ENCODE assay signal across 33 cellular contexts in genomic region chr4:21835712-21836111, GRCh38.
"Had no signal": no experiment of that assay in that cellular context is flagged by ENCODE, and none has a peak within 500 bp of the region (broad histone marks: within the 10 kb centered on the region; RNA-seq: fewer than 3 reads in every experiment).

No MANE protein-coding gene starts in this region.

- H3K4me1 Mint-ChIP-seq: activated B cell treated with CpG ODN at 0.5 μM for 24 hours; activated CD8-positive, alpha-beta memory T cell treated with anti-CD3 and anti-CD28 coated beads, Interleukin-2, amount 10 ng/mL, durations not matched to agents 7 days and 5 days; activated naive CD4-positive, alpha-beta T cell treated with anti-CD3 and anti-CD28 coated beads, Interleukin-2, amount 50 U/mL, for 24 hours; activated naive CD8-positive, alpha-beta T cell treated with anti-CD3 and anti-CD28 coated beads for 36 hours; activated naive CD8-positive, alpha-beta T cell treated with anti-CD3 and anti-CD28 coated beads, Interleukin-2, amount 50 U/mL, for 24 hours; brain; T-helper 17 cell had no signal

- H3K4me1 ChIP-seq: ascending aorta, breast epithelium had no signal

- H3K36me3 Mint-ChIP-seq: activated CD4-positive, alpha-beta memory T cell treated with anti-CD3 and anti-CD28 coated beads for 36 hours; activated CD8-positive, alpha-beta memory T cell treated with anti-CD3 and anti-CD28 coated beads, Interleukin-2, amount 10 ng/mL, durations not matched to agents 7 days and 5 days; activated naive CD4-positive, alpha-beta T cell treated with anti-CD3 and anti-CD28 coated beads, Interleukin-2, amount 50 U/mL, for 24 hours; activated naive CD8-positive, alpha-beta T cell treated with anti-CD3 and anti-CD28 coated beads for 36 hours; brain had no signal

- H3K27me3 ChIP-seq: ascending aorta, breast epithelium, cardiac muscle cell had no signal

- H3K27me3 Mint-ChIP-seq: activated B cell treated with CpG ODN at 0.5 μM for 24 hours; activated CD4-positive, alpha-beta memory T cell treated with anti-CD3 and anti-CD28 coated beads for 36 hours; activated CD8-positive, alpha-beta memory T cell treated with anti-CD3 and anti-CD28 coated beads, Interleukin-2, amount 10 ng/mL, durations not matched to agents 7 days and 5 days; activated naive CD4-positive, alpha-beta T cell treated with anti-CD3 and anti-CD28 coated beads, Interleukin-2, amount 50 U/mL, for 24 hours; activated naive CD8-positive, alpha-beta T cell treated with anti-CD3 and anti-CD28 coated beads for 36 hours; activated naive CD8-positive, alpha-beta T cell treated with anti-CD3 and anti-CD28 coated beads, Interleukin-2, amount 50 U/mL, for 24 hours; brain; dendritic cell treated with granulocyte-macrophage colony-stimulating factor and Interleukin-4, amounts not matched to agents 40 ng/mL and 50 ng/mL, for 4 days; T-helper 17 cell had no signal

- H3K4me3 Mint-ChIP-seq: activated B cell treated with CpG ODN at 0.5 μM for 24 hours; activated CD4-positive, alpha-beta memory T cell treated with anti-CD3 and anti-CD28 coated beads for 36 hours; activated CD8-positive, alpha-beta memory T cell treated with anti-CD3 and anti-CD28 coated beads, Interleukin-2, amount 10 ng/mL, durations not matched to agents 7 days and 5 days; activated CD8-positive, alpha-beta T cell treated with anti-CD3 and anti-CD28 coated beads, Interleukin-2, amount 10 ng/mL, durations not matched to agents 7 days and 5 days; activated naive CD4-positive, alpha-beta T cell treated with anti-CD3 and anti-CD28 coated beads for 36 hours; activated naive CD4-positive, alpha-beta T cell treated with anti-CD3 and anti-CD28 coated beads, Interleukin-2, amount 50 U/mL, for 24 hours; activated naive CD8-positive, alpha-beta T cell treated with anti-CD3 and anti-CD28 coated beads for 36 hours; activated naive CD8-positive, alpha-beta T cell treated with anti-CD3 and anti-CD28 coated beads, Interleukin-2, amount 50 U/mL, for 24 hours; activated T-helper 1 cell treated with anti-CD3 and anti-CD28 coated beads, Interleukin-12 subunit alpha, Interleukin-12 subunit beta, Interleukin-2, Interleukin-4 antibody, amounts not matched to agents 30 ng/mL and 10 ng/mL and 1 ng/mL, durations not matched to agents 14 hours and 24 hours and 36 hours; brain; dendritic cell treated with granulocyte-macrophage colony-stimulating factor and Interleukin-4, amounts not matched to agents 40 ng/mL and 50 ng/mL, for 4 days; T-helper 17 cell; T-helper 2 cell treated with Interferon-gamma antibody and Interleukin-4, amounts not matched to agents 5 μg/mL and 100 μg/mL, for 36 hours had no signal

- H3K4me3 ChIP-seq: ascending aorta, breast epithelium, cardiac muscle cell, coronary artery had no signal

- ATAC-seq: activated CD4-positive, CD25-positive, alpha-beta regulatory T cell treated with anti-CD3 and anti-CD28 coated beads, Interleukin-2, amount 50 U/mL, for 24 hours; activated CD8-positive, alpha-beta memory T cell treated with anti-CD3 and anti-CD28 coated beads, Interleukin-2, amount 10 ng/mL, durations not matched to agents 7 days and 5 days; activated CD8-positive, alpha-beta T cell treated with anti-CD3 and anti-CD28 coated beads, Interleukin-2, amount 10 ng/mL, durations not matched to agents 7 days and 5 days; activated naive CD8-positive, alpha-beta T cell treated with anti-CD3 and anti-CD28 coated beads, Interleukin-2, amount 50 U/mL, for 24 hours; esophagus mucosa; T-helper 17 cell had no signal

- H3K27ac Mint-ChIP-seq: activated B cell treated with CpG ODN at 0.5 μM for 24 hours; activated CD4-positive, alpha-beta memory T cell treated with anti-CD3 and anti-CD28 coated beads for 36 hours; activated CD8-positive, alpha-beta memory T cell treated with anti-CD3 and anti-CD28 coated beads, Interleukin-2, amount 10 ng/mL, durations not matched to agents 7 days and 5 days; activated CD8-positive, alpha-beta T cell treated with anti-CD3 and anti-CD28 coated beads, Interleukin-2, amount 10 ng/mL, durations not matched to agents 7 days and 5 days; activated naive CD4-positive, alpha-beta T cell treated with anti-CD3 and anti-CD28 coated beads for 36 hours; activated naive CD4-positive, alpha-beta T cell treated with anti-CD3 and anti-CD28 coated beads, Interleukin-2, amount 50 U/mL, for 24 hours; activated naive CD8-positive, alpha-beta T cell treated with anti-CD3 and anti-CD28 coated beads for 36 hours; activated naive CD8-positive, alpha-beta T cell treated with anti-CD3 and anti-CD28 coated beads, Interleukin-2, amount 50 U/mL, for 24 hours; activated T-helper 1 cell treated with anti-CD3 and anti-CD28 coated beads, Interleukin-12 subunit alpha, Interleukin-12 subunit beta, Interleukin-2, Interleukin-4 antibody, amounts not matched to agents 30 ng/mL and 10 ng/mL and 1 ng/mL, durations not matched to agents 14 hours and 24 hours and 36 hours; activated T-helper 2 cell treated with anti-CD3 and anti-CD28 coated beads, Interferon-gamma antibody, Interleukin-2, Interleukin-4, amounts not matched to agents 10 μg/mL and 5 μg/mL and 100 μg/mL, durations not matched to agents 14 hours and 24 hours and 36 hours; brain; dendritic cell treated with granulocyte-macrophage colony-stimulating factor and Interleukin-4, amounts not matched to agents 40 ng/mL and 50 ng/mL, for 4 days; T-helper 17 cell; T-helper 2 cell treated with Interferon-gamma antibody and Interleukin-4, amounts not matched to agents 5 μg/mL and 100 μg/mL, for 36 hours had no signal

- DNase-seq: activated B cell treated with CpG ODN at 0.5 μM for 24 hours; activated CD4-positive, alpha-beta memory T cell treated with anti-CD3 and anti-CD28 coated beads for 36 hours; activated CD4-positive, alpha-beta T cell treated with anti-CD3 and anti-CD28 coated beads for 48 hours; activated CD4-positive, alpha-beta T cell treated with anti-CD3 and anti-CD28 coated beads, Interleukin-2, amount 50 U/mL, for 1 hour; activated CD8-positive, alpha-beta memory T cell treated with anti-CD3 and anti-CD28 coated beads, Interleukin-2, amount 10 ng/mL, durations not matched to agents 7 days and 5 days; activated CD8-positive, alpha-beta memory T cell treated with anti-CD3 and anti-CD28 coated beads, Interleukin-2, amount 50 U/mL, for 4 hours; activated CD8-positive, alpha-beta T cell treated with anti-CD3 and anti-CD28 coated beads, Interleukin-2, amount 10 ng/mL, durations not matched to agents 7 days and 5 days; activated effector memory CD4-positive, alpha-beta T cell treated with anti-CD3 and anti-CD28 coated beads, Interleukin-2, amount 50 U/mL, for 16 hours; activated naive CD4-positive, alpha-beta T cell treated with anti-CD3 and anti-CD28 coated beads for 36 hours; activated naive CD8-positive, alpha-beta T cell treated with anti-CD3 and anti-CD28 coated beads for 36 hours; activated naive CD8-positive, alpha-beta T cell treated with anti-CD3 and anti-CD28 coated beads, Interleukin-2, amount 50 U/mL, for 24 hours; activated T-cell treated with anti-CD3 and anti-CD28 coated beads, Interleukin-2, amount 50 U/mL, for 1 hour; activated T-cell treated with anti-CD3 and anti-CD28 coated beads, Interleukin-2, amount 50 U/mL, for 48 hours; central memory CD4-positive, alpha-beta T cell; cerebellar nuclear complex; effector CD4-positive, alpha-beta T cell; head of caudate nucleus; T-helper 1 cell; T-helper 17 cell; T1000; WERI-Rb-1 had no signal

- H3K9me3 ChIP-seq: ascending aorta had no signal

- H3K36me3 ChIP-seq: ascending aorta, breast epithelium, cardiac muscle cell, WERI-Rb-1 had no signal

- H3K9me3 Mint-ChIP-seq: activated naive CD8-positive, alpha-beta T cell treated with anti-CD3 and anti-CD28 coated beads, Interleukin-2, amount 50 U/mL, for 24 hours; activated T-helper 1 cell treated with anti-CD3 and anti-CD28 coated beads, Interleukin-12 subunit alpha, Interleukin-12 subunit beta, Interleukin-2, Interleukin-4 antibody, amounts not matched to agents 30 ng/mL and 10 ng/mL and 1 ng/mL, durations not matched to agents 14 hours and 24 hours and 36 hours; activated T-helper 2 cell treated with anti-CD3 and anti-CD28 coated beads, Interferon-gamma antibody, Interleukin-2, Interleukin-4, amounts not matched to agents 10 μg/mL and 5 μg/mL and 100 μg/mL, durations not matched to agents 14 hours and 24 hours and 36 hours; dendritic cell treated with granulocyte-macrophage colony-stimulating factor and Interleukin-4, amounts not matched to agents 40 ng/mL and 50 ng/mL, for 4 days; T-helper 2 cell treated with Interferon-gamma antibody and Interleukin-4, amounts not matched to agents 5 μg/mL and 100 μg/mL, for 36 hours had no signal

- H3K27ac ChIP-seq: ascending aorta, breast epithelium, cardiac muscle cell, coronary artery, WERI-Rb-1 had no signal
